25 cellular contexts compared by ENCODE assay signal in the genomic region with DNA sequence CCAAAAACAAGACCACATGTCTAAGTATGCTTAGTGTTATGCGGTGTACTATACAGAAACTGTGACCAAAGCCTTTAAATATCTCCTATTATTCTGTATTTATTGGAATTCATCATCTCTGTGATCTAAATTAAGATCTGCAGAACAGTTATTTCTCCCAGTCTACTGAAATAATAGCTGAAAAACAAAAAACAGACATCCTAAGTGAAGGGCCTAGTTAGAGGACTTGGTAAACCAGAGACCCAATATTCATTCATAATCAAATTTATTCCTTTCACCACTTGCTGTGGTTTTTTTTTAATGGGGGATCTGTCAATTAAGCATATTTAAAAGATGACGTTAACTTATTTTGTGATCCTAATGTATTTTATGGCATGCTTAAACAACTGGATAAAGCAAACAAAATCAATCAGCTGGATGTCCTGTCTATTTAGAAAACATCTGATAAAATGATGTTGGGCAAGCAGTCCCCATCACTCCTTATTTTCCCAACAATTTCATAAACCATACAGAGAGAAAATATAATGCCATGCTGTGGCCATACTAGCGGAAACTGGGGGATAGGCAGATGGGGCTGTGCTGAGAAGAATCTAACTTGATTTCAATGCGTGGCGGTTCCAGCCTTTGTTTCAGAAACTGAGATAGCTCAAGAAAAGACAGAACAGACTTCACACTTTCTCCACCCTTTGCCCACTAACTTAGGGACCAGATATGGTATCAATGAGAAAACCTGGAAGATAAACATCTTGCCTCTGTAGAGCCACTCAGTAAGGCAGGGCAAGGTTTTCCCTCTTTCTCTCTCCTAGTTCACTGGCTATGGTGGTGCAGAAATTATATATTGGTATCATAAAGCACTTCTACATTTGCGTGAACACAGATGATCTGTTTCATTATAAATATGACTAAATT.
"Had no signal": no experiment of that assay in that cellular context is flagged by ENCODE, and none has a peak within 500 bp of the region (broad histone marks: within the 10 kb centered on the region; RNA-seq: fewer than 3 reads in every experiment).

No MANE protein-coding gene starts in this region.

- H3K4me1 ChIP-seq: esophagus muscularis mucosa, foreskin keratinocyte, gastroesophageal sphincter had no signal

- H3K36me3 ChIP-seq: brain microvascular endothelial cell, gastroesophageal sphincter, WERI-Rb-1 had no signal

- H3K4me3 ChIP-seq: coronary artery, dorsolateral prefrontal cortex, esophagus muscularis mucosa, gastroesophageal sphincter had no signal

- H3K27ac ChIP-seq: brain microvascular endothelial cell, coronary artery, dorsolateral prefrontal cortex, esophagus muscularis mucosa, gastroesophageal sphincter, WERI-Rb-1 had no signal

- H3K9me3 ChIP-seq: esophagus muscularis mucosa, gastroesophageal sphincter had no signal

- DNase-seq: activated B cell treated with CpG ODN at 0.5 μM for 24 hours; activated CD4-positive, alpha-beta T cell treated with anti-CD3 and anti-CD28 coated beads for 48 hours; activated CD4-positive, alpha-beta T cell treated with anti-CD3 and anti-CD28 coated beads, Interleukin-2, amount 50 U/mL, for 1 hour; activated CD4-positive, alpha-beta T cell treated with anti-CD3 and anti-CD28 coated beads, Interleukin-2, amount 50 U/mL, for 48 hours; activated CD8-positive, alpha-beta memory T cell treated with anti-CD3 and anti-CD28 coated beads for 24 hours; activated CD8-positive, alpha-beta T cell treated with anti-CD3 and anti-CD28 coated beads for 36 hours; activated effector memory CD4-positive, alpha-beta T cell treated with Interleukin-2 at 50 U/mL for 16 hours; activated gamma-delta T cell treated with Interleukin-2 at 50 U/mL for 16 hours; activated naive CD4-positive, alpha-beta T cell treated with anti-CD3 and anti-CD28 coated beads, Interleukin-2, amount 50 U/mL, for 16 hours; activated naive CD4-positive, alpha-beta T cell treated with Interleukin-2 at 50 U/mL for 16 hours; activated T-cell treated with anti-CD3 and anti-CD28 coated beads, Interleukin-2, amount 50 U/mL, for 4 hours; amniotic stem cell; anterior cingulate cortex; brain microvascular endothelial cell; dorsolateral prefrontal cortex; effector memory CD4-positive, alpha-beta T cell; endodermal cell; foreskin keratinocyte; T-helper 1 cell; T-helper 17 cell; T1000; WERI-Rb-1 had no signal

- H3K27me3 ChIP-seq: brain microvascular endothelial cell, dorsolateral prefrontal cortex, esophagus muscularis mucosa, foreskin keratinocyte, gastroesophageal sphincter had no signal
